Comparison of ENCODE assay signal across 1 cellular context in genomic region chr12:122888232-122888752, GRCh38.
TF ChIP-seq lines count a peak whose summit lies in the region.

No MANE protein-coding gene starts in this region.

TF ChIP-seq in HepG2, 621 proteins besides CTCF, POLR2A, EP300 and RAD21 (continued from another document):
- TF ChIP-seq ARID5B (CRISPR knock-in tag; IDR thresholded peaks at IDR 0.05) (peak; percentile 18; the same call in 1 of the 2 replicates), ZFX (CRISPR knock-in tag; IDR thresholded peaks at IDR 0.05; ENCODE audit: low read depth) (peak; percentile 29; the same call in 1 of the 2 replicates), ASH2L (IDR thresholded peaks at IDR 0.05; ENCODE audit: insufficient read length, low read depth, low read length) (peak; percentile 31), RFX1 (IDR thresholded peaks at IDR 0.05) (peak; percentile 71), TEAD3 (CRISPR knock-in tag; optimal IDR thresholded peaks at IDR 0.05; ENCODE audit: borderline replicate concordance) (peak; percentile 51), ZNF775 (CRISPR knock-in tag; IDR thresholded peaks at IDR 0.05; ENCODE audit: borderline replicate concordance) (0 out of 2 replicates have a peak, but pooled peaks have one; percentile 65), ZNF512 (CRISPR knock-in tag; IDR thresholded peaks at IDR 0.05) (no peak)
